ENCODE assay signal across 18 cellular contexts in genomic region chr3:59128685-59129084, GRCh38.
"Had no signal": no experiment of that assay in that cellular context is flagged by ENCODE, and none has a peak within 500 bp of the region (broad histone marks: within the 10 kb centered on the region; RNA-seq: fewer than 3 reads in every experiment).

No MANE protein-coding gene starts in this region.

- H3K27ac ChIP-seq: left ventricle myocardium inferior, ovary, thoracic aorta had no signal

- H3K4me3 Mint-ChIP-seq: activated naive CD4-positive, alpha-beta T cell treated with anti-CD3 and anti-CD28 coated beads, Interleukin-2, amount 50 U/mL, for 24 hours; dendritic cell treated with granulocyte-macrophage colony-stimulating factor and Interleukin-4, amounts not matched to agents 40 ng/mL and 50 ng/mL, for 4 days; memory B cell; nephron; stimulated activated naive CD8-positive, alpha-beta T cell treated with anti-CD3 and anti-CD28 coated beads, Interleukin-15, Interleukin-2, amounts not matched to agents 100 ng/mL and 50 ng/mL, for 24 hours; T-helper 2 cell treated with Interferon-gamma antibody and Interleukin-4, amounts not matched to agents 5 μg/mL and 100 μg/mL, for 36 hours had no signal

- H3K4me3 ChIP-seq: left ventricle myocardium inferior, ovary, thoracic aorta had no signal

- H3K9me3 ChIP-seq: left ventricle myocardium inferior, ovary, thoracic aorta had no signal

- H3K4me1 ChIP-seq: left ventricle myocardium inferior had no signal

- H3K27me3 ChIP-seq: ovary had no signal

- H3K36me3 Mint-ChIP-seq: activated naive CD4-positive, alpha-beta T cell treated with anti-CD3 and anti-CD28 coated beads, Interleukin-2, amount 50 U/mL, for 24 hours; memory B cell had no signal

- H3K27me3 Mint-ChIP-seq: dendritic cell treated with granulocyte-macrophage colony-stimulating factor and Interleukin-4, amounts not matched to agents 40 ng/mL and 50 ng/mL, for 4 days; memory B cell had no signal

- H3K36me3 ChIP-seq: left ventricle myocardium inferior, ovary, thoracic aorta had no signal

- H3K4me1 Mint-ChIP-seq: activated naive CD4-positive, alpha-beta T cell treated with anti-CD3 and anti-CD28 coated beads, Interleukin-2, amount 50 U/mL, for 24 hours; memory B cell had no signal

- H3K27ac Mint-ChIP-seq: activated naive CD4-positive, alpha-beta T cell treated with anti-CD3 and anti-CD28 coated beads, Interleukin-2, amount 50 U/mL, for 24 hours; dendritic cell treated with granulocyte-macrophage colony-stimulating factor and Interleukin-4, amounts not matched to agents 40 ng/mL and 50 ng/mL, for 4 days; memory B cell; stimulated activated naive CD8-positive, alpha-beta T cell treated with anti-CD3 and anti-CD28 coated beads, Interleukin-15, Interleukin-2, amounts not matched to agents 100 ng/mL and 50 ng/mL, for 24 hours; T-helper 2 cell treated with Interferon-gamma antibody and Interleukin-4, amounts not matched to agents 5 μg/mL and 100 μg/mL, for 36 hours had no signal

- DNase-seq: activated CD4-positive, alpha-beta T cell treated with anti-CD3 and anti-CD28 coated beads, Interleukin-2, amount 50 U/mL, for 4 hours; activated CD4-positive, CD25-positive, alpha-beta regulatory T cell treated with anti-CD3 and anti-CD28 coated beads, Interleukin-2, amount 50 U/mL, for 72 hours; activated T-cell treated with anti-CD3 and anti-CD28 coated beads, Interleukin-2, amount 50 U/mL, for 1 hour; central memory CD4-positive, alpha-beta T cell; erythroblast; hippocampal formation; kidney; left ventricle myocardium inferior; ovary; stimulated activated CD4-positive, alpha-beta T cell treated with anti-CD3 and anti-CD28 coated beads, Interleukin-15, amount 100 ng/mL, for 24 hours; stimulated activated CD4-positive, alpha-beta T cell treated with anti-CD3 and anti-CD28 coated beads, Interleukin-4, amount 100 ng/mL, for 24 hours had no signal

- H3K9me3 Mint-ChIP-seq: activated naive CD4-positive, alpha-beta T cell treated with anti-CD3 and anti-CD28 coated beads, Interleukin-2, amount 50 U/mL, for 24 hours; dendritic cell treated with granulocyte-macrophage colony-stimulating factor and Interleukin-4, amounts not matched to agents 40 ng/mL and 50 ng/mL, for 4 days; memory B cell; nephron; stimulated activated naive CD8-positive, alpha-beta T cell treated with anti-CD3 and anti-CD28 coated beads, Interleukin-15, Interleukin-2, amounts not matched to agents 100 ng/mL and 50 ng/mL, for 24 hours; T-helper 2 cell treated with Interferon-gamma antibody and Interleukin-4, amounts not matched to agents 5 μg/mL and 100 μg/mL, for 36 hours had no signal
